ENCODE assay signal across 1 cellular context in genomic region chr1:39136635-39137034, GRCh38.
TF ChIP-seq lines count a peak whose summit lies in the region.

No MANE protein-coding gene starts in this region.

TF ChIP-seq in H1, 55 proteins besides CTCF, POLR2A, EP300 and RAD21:
- TF ChIP-seq CBX5 (IDR thresholded peaks at IDR 0.05; ENCODE audit: low read depth, low read length) (no peak), USF2 (IDR thresholded peaks at IDR 0.05; ENCODE audit: low read length) (no peak), E2F6 (IDR thresholded peaks at IDR 0.05) (no peak), TAF7 (optimal IDR thresholded peaks at IDR 0.05; ENCODE audit: borderline replicate concordance, low read depth, low read length) (no peak), CEBPB (IDR thresholded peaks at IDR 0.05; ENCODE audit: low read depth, low read length) (no peak), RBBP5 (IDR thresholded peaks at IDR 0.05; ENCODE audit: borderline replicate concordance, low read depth, low read length) (no peak)
